9 cellular contexts compared by ENCODE assay signal in the genomic region with DNA sequence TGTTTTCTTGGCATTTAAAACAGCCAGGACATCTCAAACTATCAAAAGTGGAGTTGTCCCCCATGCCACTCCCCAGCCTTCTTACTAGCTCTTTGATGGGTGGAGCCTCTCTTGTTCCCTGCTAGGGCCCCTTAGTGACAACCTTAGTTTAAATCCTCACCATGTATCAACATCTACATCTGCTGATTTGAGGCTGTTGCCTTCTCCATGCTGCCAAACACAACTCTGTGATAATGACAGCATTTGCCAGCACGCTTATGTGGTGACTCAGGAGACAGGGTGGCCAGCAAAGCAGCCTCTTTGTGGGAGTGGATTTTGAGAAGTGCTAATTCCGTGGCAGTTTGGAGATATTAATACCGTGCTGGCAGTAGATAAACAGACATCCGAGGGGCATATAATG.
A peak's percentile ranks its signal among the peaks of the same experiment; 100 is the strongest.
DNase-seq lines count a peak whose midpoint lies in the region; ATAC-seq lines count a peak whose summit lies in the region.
"Had no signal": no experiment of that assay in that cellular context is flagged by ENCODE, and none has a peak within 500 bp of the region (broad histone marks: within the 10 kb centered on the region; RNA-seq: fewer than 3 reads in every experiment).

No MANE protein-coding gene starts in this region.

- no peak for ATAC-seq in HG03095 (IDR thresholded peaks at IDR 0.05; ENCODE audit: unreplicated experiment)
- ATAC-seq: Panc1 had no signal

- H3K27me3 ChIP-seq in ectodermal cell (ENCODE audit: control insufficient read depth, insufficient read depth, low read length, poor library complexity, severe bottlenecking) = no peaks in the 10 kb centered on the region
- no peaks in the 10 kb centered on the region for H3K27me3 ChIP-seq in H7 (ENCODE audit: control insufficient read depth, insufficient read depth, low read length)

- DNase-seq in CMK (ENCODE audit: low read depth) = peak; percentile 79
- DNase-seq in NCI-H446 (lab: John Stamatoyannopoulos, UW) = peak; percentile 39 to 75
- peak; percentile 92 for DNase-seq in myocyte (ENCODE audit: low read depth)
- no peak for DNase-seq in activated gamma-delta T cell treated with Interleukin-2 at 50 U/mL for 16 hours
- no peak for DNase-seq in NCI-H1930 (lab: John Stamatoyannopoulos, UW)
- DNase-seq in H7 = no peak

- H3K36me3 ChIP-seq in ectodermal cell (ENCODE audit: control insufficient read depth, insufficient read depth, low read length) (no peaks in the 10 kb centered on the region), H7 (replicated peaks; ENCODE audit: control insufficient read depth, insufficient read depth, low read length) (no peaks in the 10 kb centered on the region)

- no peaks in the 10 kb centered on the region for H3K9me3 ChIP-seq in ectodermal cell (ENCODE audit: control insufficient read depth, low read length)

- 82 to 88% methylated on average over 4 of the region's 4 CpGs for WGBS in ectodermal cell, 2 experiments

- H3K4me3 ChIP-seq in ectodermal cell (ENCODE audit: insufficient read depth, low read depth, low read length) = no peak overlapping the region
- H3K4me3 ChIP-seq in H7 (ENCODE audit: insufficient read depth, low read depth, low read length) = no peak overlapping the region

- peak overlapping the region; percentile 45 for H3K27ac ChIP-seq in ectodermal cell (ENCODE audit: insufficient read depth, low read depth, low read length, poor library complexity, severe bottlenecking)

- peaks cover 24% of the 10 kb centered on the region for H3K4me1 ChIP-seq in ectodermal cell (ENCODE audit: control insufficient read depth, insufficient read depth, low read length)

Comparison
In these comparisons a context has a peak if more than half of its experiments do, and no peak if none do; other contexts are left out.
1. DNase-seq: peak in CMK (single experiment), NCI-H446 (2 of 2) and myocyte (single experiment); none in activated gamma-delta T cell treated with Interleukin-2 at 50 U/mL for 16 hours (single experiment), NCI-H1930 (0 of 2) and H7 (single experiment).